ENCODE assay signal across 14 cellular contexts in genomic region chr14:92450351-92451070, GRCh38.
"Had no signal": no experiment of that assay in that cellular context is flagged by ENCODE, and none has a peak within 500 bp of the region (broad histone marks: within the 10 kb centered on the region; RNA-seq: fewer than 3 reads in every experiment).

No MANE protein-coding gene starts in this region.

- H3K27ac Mint-ChIP-seq: activated naive CD8-positive, alpha-beta T cell treated with anti-CD3 and anti-CD28 coated beads, Interleukin-2, amount 50 U/mL, for 24 hours; activated T-helper 1 cell treated with anti-CD3 and anti-CD28 coated beads, Interleukin-12 subunit alpha, Interleukin-12 subunit beta, Interleukin-2, Interleukin-4 antibody, amounts not matched to agents 30 ng/mL and 10 ng/mL and 1 ng/mL, durations not matched to agents 14 hours and 24 hours and 36 hours; T-helper 2 cell treated with Interferon-gamma antibody and Interleukin-4, amounts not matched to agents 5 μg/mL and 100 μg/mL, for 36 hours had no signal

- H3K9me3 Mint-ChIP-seq: activated naive CD8-positive, alpha-beta T cell treated with anti-CD3 and anti-CD28 coated beads, Interleukin-2, amount 50 U/mL, for 24 hours; activated T-helper 1 cell treated with anti-CD3 and anti-CD28 coated beads, Interleukin-12 subunit alpha, Interleukin-12 subunit beta, Interleukin-2, Interleukin-4 antibody, amounts not matched to agents 30 ng/mL and 10 ng/mL and 1 ng/mL, durations not matched to agents 14 hours and 24 hours and 36 hours; natural killer cell treated with Interleukin-12 subunit alpha and Interleukin-12 subunit beta and Interleukin-15 and Interleukin-18, amount 100 ng/mL, for 72 hours; T-helper 2 cell treated with Interferon-gamma antibody and Interleukin-4, amounts not matched to agents 5 μg/mL and 100 μg/mL, for 36 hours had no signal

- H3K27me3 ChIP-seq: cardiac muscle cell, sigmoid colon, transverse colon had no signal

- H3K9me3 ChIP-seq: sigmoid colon, transverse colon had no signal

- H3K27ac ChIP-seq: cardiac muscle cell, sigmoid colon, transverse colon had no signal

- H3K4me3 Mint-ChIP-seq: activated naive CD8-positive, alpha-beta T cell treated with anti-CD3 and anti-CD28 coated beads, Interleukin-2, amount 50 U/mL, for 24 hours; activated T-helper 1 cell treated with anti-CD3 and anti-CD28 coated beads, Interleukin-12 subunit alpha, Interleukin-12 subunit beta, Interleukin-2, Interleukin-4 antibody, amounts not matched to agents 30 ng/mL and 10 ng/mL and 1 ng/mL, durations not matched to agents 14 hours and 24 hours and 36 hours; natural killer cell treated with Interleukin-12 subunit alpha and Interleukin-12 subunit beta and Interleukin-15 and Interleukin-18, amount 100 ng/mL, for 72 hours; T-helper 2 cell treated with Interferon-gamma antibody and Interleukin-4, amounts not matched to agents 5 μg/mL and 100 μg/mL, for 36 hours had no signal

- DNase-seq: activated CD4-positive, alpha-beta T cell treated with anti-CD3 and anti-CD28 coated beads, Interleukin-2, amount 50 U/mL, for 1 hour; activated naive CD4-positive, alpha-beta T cell; activated naive CD8-positive, alpha-beta T cell treated with anti-CD3 and anti-CD28 coated beads, Interleukin-2, amount 50 U/mL, for 24 hours; islet precursor cell; sigmoid colon; stimulated activated CD4-positive, alpha-beta T cell treated with anti-CD3 and anti-CD28 coated beads, Interleukin-12 subunit alpha, Interleukin-12 subunit beta, amount 100 ng/mL, for 4 hours; stimulated activated CD4-positive, alpha-beta T cell treated with anti-CD3 and anti-CD28 coated beads, Interleukin-2, amount 100 ng/mL, for 24 hours; transverse colon had no signal

- H3K36me3 ChIP-seq: cardiac muscle cell, sigmoid colon, transverse colon had no signal

- ATAC-seq: activated naive CD8-positive, alpha-beta T cell treated with anti-CD3 and anti-CD28 coated beads, Interleukin-2, amount 50 U/mL, for 24 hours; esophagus mucosa; left lobe of liver; natural killer cell treated with Interleukin-12 subunit alpha and Interleukin-12 subunit beta and Interleukin-15 and Interleukin-18, amount 100 ng/mL, for 72 hours had no signal

- H3K4me3 ChIP-seq: cardiac muscle cell, sigmoid colon, transverse colon had no signal

- H3K4me1 ChIP-seq: transverse colon had no signal

- H3K36me3 Mint-ChIP-seq: natural killer cell treated with Interleukin-12 subunit alpha and Interleukin-12 subunit beta and Interleukin-15 and Interleukin-18, amount 100 ng/mL, for 72 hours had no signal

- H3K27me3 Mint-ChIP-seq: activated naive CD8-positive, alpha-beta T cell treated with anti-CD3 and anti-CD28 coated beads, Interleukin-2, amount 50 U/mL, for 24 hours; natural killer cell treated with Interleukin-12 subunit alpha and Interleukin-12 subunit beta and Interleukin-15 and Interleukin-18, amount 100 ng/mL, for 72 hours had no signal
